In genomic region chr19:7904074-7905020, GRCh38 we compare ENCODE assay signal across 8 cellular contexts. TPM values are rescaled to one million over a fixed set of nuclear protein-coding genes. Genes with fewer than 3 reads are reported as not detected.
A peak's percentile ranks its signal among the peaks of the same experiment; 100 is the strongest.
DNase-seq lines count a peak whose midpoint lies in the region; ATAC-seq and TF ChIP-seq lines count a peak whose summit lies in the region.

No MANE protein-coding gene starts in this region.

- H2AFZ ChIP-seq in neuron (ENCODE audit: low read depth, low read length): no peak overlapping the region

- no peak for TF ChIP-seq POLR2A in esophagus squamous epithelium (IDR thresholded peaks at IDR 0.05)

- H3K9me3 ChIP-seq in esophagus squamous epithelium (no peaks in the 10 kb centered on the region), neuron (ENCODE audit: low read length) (peaks cover 3% of the 10 kb centered on the region)

- intact Hi-C loops in esophagus squamous epithelium (cut with DNase I): loop anchor here (10.0 kb wide), 1 partner anchor 50 kb away; no protein-coding TSS in a partner anchor

- peaks cover 0 to 11% (median 0%) of the 10 kb centered on the region in 4 donors for H3K27me3 ChIP-seq in esophagus squamous epithelium
- no peaks in the 10 kb centered on the region for H3K27me3 ChIP-seq in neuron (ENCODE audit: insufficient read depth, low read length)

- no peak for TF ChIP-seq CTCF in esophagus squamous epithelium (IDR thresholded peaks at IDR 0.05)

- H3K4me3 ChIP-seq in esophagus squamous epithelium: peak overlapping the region; percentile 66 to 99 (median 78)
- peak overlapping the region; percentile 71 for H3K4me3 ChIP-seq in neuron (ENCODE audit: low read length)

- H3K36me3 ChIP-seq in esophagus squamous epithelium (peaks cover 0 to 34% (median 7%) of the 10 kb centered on the region in 3 donors), neuron (ENCODE audit: insufficient read depth, low read length) (peaks cover 6% of the 10 kb centered on the region)

- 26 to 28% methylated on average over 15 to 19 of the region's 68 CpGs for WGBS in esophagus squamous epithelium, 2 donors

- peak overlapping the region; percentile 85 to 95 (median 92) for H3K27ac ChIP-seq in esophagus squamous epithelium

- H3K4me1 ChIP-seq in esophagus squamous epithelium: peaks cover 28 to 89% (median 58%) of the 10 kb centered on the region in 3 donors
- H3K4me1 ChIP-seq in neuron (ENCODE audit: insufficient read depth, low read length): peaks cover 20% of the 10 kb centered on the region

- DNase-seq in COLO829 (ENCODE audit: low spot score) (peak; percentile 7), esophagus squamous epithelium (lab: John Stamatoyannopoulos, UW) (no peak), SW 1271 (lab: John Stamatoyannopoulos, UW) (no peak), glomerular visceral epithelial cell (ENCODE audit: extremely low spot score) (no peak)
- DNase-seq in activated CD4-positive, alpha-beta T cell treated with anti-CD3 and anti-CD28 coated beads, Interleukin-2, amount 50 U/mL, for 48 hours: peak; percentile 56 to 61

- ATAC-seq in GM19351 (IDR thresholded peaks at IDR 0.05; ENCODE audit: unreplicated experiment) (peak; percentile 31), HG03457 (IDR thresholded peaks at IDR 0.05; ENCODE audit: unreplicated experiment) (peak; percentile 25)

RNA-seq across cellular contexts. Expression of gene MAP2K7, which starts 0.7 kb away (rescaled TPM):
- total RNA-seq in esophagus squamous epithelium: 10 to 100 TPM in 3 of 4 donors, 1 to 10 TPM in 1; 8.6 to 17.3 (median 13.8) TPM

RNA-seq across cellular contexts. Expression of gene TGFBR3L, which starts 10.3 kb away (rescaled TPM):
- total RNA-seq in esophagus squamous epithelium: not detected

RNA-seq across cellular contexts. Expression of gene SNAPC2, which starts 15.8 kb away (rescaled TPM):
- 10 to 100 TPM in 1 of 4 donors, 1 to 10 TPM in 3; 6.2 to 10.9 (median 6.4) TPM for total RNA-seq in esophagus squamous epithelium

RNA-seq across cellular contexts. Expression of gene LRRC8E, which starts 16.0 kb away (rescaled TPM):
- total RNA-seq in esophagus squamous epithelium: 10 to 100 TPM in 2 of 4 donors, 1 to 10 TPM in 2; 7.6 to 17.0 (median 9.5) TPM

RNA-seq across cellular contexts. Expression of gene CTXN1, which starts 21.6 kb away (rescaled TPM):
- 1 to 10 TPM in 1 of 4 donors, under 1 TPM in 2, not detected in 1; 0.35 to 2.7 (median 0.75) TPM for total RNA-seq in esophagus squamous epithelium

Comparison
In these comparisons a context has a peak if more than half of its experiments do, and no peak if none do; other contexts are left out.
1. DNase-seq: peak in COLO829 (single experiment) and activated CD4-positive, alpha-beta T cell treated with anti-CD3 and anti-CD28 coated beads, Interleukin-2, amount 50 U/mL, for 48 hours (2 of 2); none in esophagus squamous epithelium (single experiment), SW 1271 (0 of 2) and glomerular visceral epithelial cell (single experiment).